In the genomic region with DNA sequence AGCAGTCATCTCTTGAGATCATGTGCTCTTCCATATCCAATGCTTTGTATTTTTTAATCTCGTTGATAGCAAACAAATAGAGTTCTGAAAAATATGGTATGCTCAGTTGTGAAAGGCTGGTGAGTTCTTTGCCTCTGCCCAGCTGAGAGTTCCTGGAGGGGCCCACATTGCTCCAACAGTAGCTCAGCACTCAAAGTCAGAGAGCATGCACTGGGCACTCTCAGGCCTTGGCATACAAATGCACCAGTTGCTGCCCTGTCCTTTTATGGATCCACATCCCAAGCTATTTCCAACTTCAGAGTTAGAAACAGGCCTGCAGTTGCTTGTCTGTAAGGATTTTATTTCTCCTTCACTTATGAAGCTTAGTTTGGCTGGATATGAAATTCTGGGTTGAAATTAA, we compare ENCODE assay signal across 37 cellular contexts.
"Had no signal": no experiment of that assay in that cellular context is flagged by ENCODE, and none has a peak within 500 bp of the region (broad histone marks: within the 10 kb centered on the region; RNA-seq: fewer than 3 reads in every experiment).

No MANE protein-coding gene starts in this region.

- H3K4me1 ChIP-seq: adrenal gland, ascending aorta, breast epithelium, esophagus squamous epithelium, gastroesophageal sphincter had no signal

- ATAC-seq: activated CD4-positive, alpha-beta T cell treated with anti-CD3 and anti-CD28 coated beads for 36 hours; activated CD8-positive, alpha-beta memory T cell treated with anti-CD3 and anti-CD28 coated beads, Interleukin-2, amount 10 ng/mL, durations not matched to agents 7 days and 5 days; activated CD8-positive, alpha-beta T cell treated with anti-CD3 and anti-CD28 coated beads, Interleukin-2, amount 10 ng/mL, durations not matched to agents 7 days and 5 days; activated naive CD8-positive, alpha-beta T cell treated with anti-CD3 and anti-CD28 coated beads, Interleukin-2, amount 50 U/mL, for 24 hours; effector memory CD8-positive, alpha-beta T cell; gastroesophageal sphincter; T-helper 17 cell had no signal

- H3K4me3 Mint-ChIP-seq: activated CD4-positive, alpha-beta memory T cell treated with anti-CD3 and anti-CD28 coated beads for 36 hours; activated CD4-positive, alpha-beta T cell treated with anti-CD3 and anti-CD28 coated beads for 36 hours; activated CD4-positive, alpha-beta T cell treated with anti-CD3 and anti-CD28 coated beads, Interleukin-2, amount 10 ng/mL, durations not matched to agents 24 days and 14 days; activated CD8-positive, alpha-beta memory T cell treated with anti-CD3 and anti-CD28 coated beads, Interleukin-2, amount 10 ng/mL, durations not matched to agents 7 days and 5 days; activated CD8-positive, alpha-beta T cell treated with anti-CD3 and anti-CD28 coated beads, Interleukin-2, amount 10 ng/mL, durations not matched to agents 7 days and 5 days; activated naive CD4-positive, alpha-beta T cell treated with anti-CD3 and anti-CD28 coated beads for 36 hours; activated naive CD4-positive, alpha-beta T cell treated with anti-CD3 and anti-CD28 coated beads, Interleukin-2, amount 50 U/mL, for 24 hours; activated naive CD8-positive, alpha-beta T cell treated with anti-CD3 and anti-CD28 coated beads for 36 hours; activated naive CD8-positive, alpha-beta T cell treated with anti-CD3 and anti-CD28 coated beads, Interleukin-2, amount 50 U/mL, for 24 hours; activated T-helper 1 cell treated with anti-CD3 and anti-CD28 coated beads, Interleukin-12 subunit alpha, Interleukin-12 subunit beta, Interleukin-2, Interleukin-4 antibody, amounts not matched to agents 30 ng/mL and 10 ng/mL and 1 ng/mL, durations not matched to agents 14 hours and 24 hours and 36 hours; brain; dendritic cell treated with granulocyte-macrophage colony-stimulating factor and Interleukin-4, amounts not matched to agents 40 ng/mL and 50 ng/mL, for 4 days; effector memory CD8-positive, alpha-beta T cell; T-helper 17 cell; T-helper 2 cell treated with Interferon-gamma antibody and Interleukin-4, amounts not matched to agents 5 μg/mL and 100 μg/mL, for 36 hours had no signal

- H3K9me3 Mint-ChIP-seq: activated T-helper 1 cell treated with anti-CD3 and anti-CD28 coated beads, Interleukin-12 subunit alpha, Interleukin-12 subunit beta, Interleukin-2, Interleukin-4 antibody, amounts not matched to agents 30 ng/mL and 10 ng/mL and 1 ng/mL, durations not matched to agents 14 hours and 24 hours and 36 hours; activated T-helper 2 cell treated with anti-CD3 and anti-CD28 coated beads, Interferon-gamma antibody, Interleukin-2, Interleukin-4, amounts not matched to agents 10 μg/mL and 5 μg/mL and 100 μg/mL, durations not matched to agents 14 hours and 24 hours and 36 hours; effector memory CD8-positive, alpha-beta T cell; T-helper 2 cell treated with Interferon-gamma antibody and Interleukin-4, amounts not matched to agents 5 μg/mL and 100 μg/mL, for 36 hours had no signal

- H3K27me3 ChIP-seq: adrenal gland, ascending aorta, breast epithelium, cardiac muscle cell, esophagus squamous epithelium, gastroesophageal sphincter had no signal

- H3K36me3 ChIP-seq: adrenal gland, ascending aorta, breast epithelium, cardiac muscle cell, esophagus squamous epithelium, gastroesophageal sphincter had no signal

- H3K27ac ChIP-seq: adrenal gland, ascending aorta, breast epithelium, cardiac muscle cell, coronary artery, esophagus squamous epithelium, gastroesophageal sphincter had no signal

- H3K4me3 ChIP-seq: adrenal gland, ascending aorta, breast epithelium, cardiac muscle cell, coronary artery, esophagus squamous epithelium, gastroesophageal sphincter had no signal

- H3K27me3 Mint-ChIP-seq: brain had no signal

- DNase-seq: activated CD4-positive, alpha-beta memory T cell treated with anti-CD3 and anti-CD28 coated beads for 36 hours; activated CD4-positive, alpha-beta T cell treated with anti-CD3 and anti-CD28 coated beads for 36 hours; activated CD4-positive, alpha-beta T cell treated with anti-CD3 and anti-CD28 coated beads, Interleukin-2, amount 10 ng/mL, durations not matched to agents 24 days and 14 days; activated CD4-positive, CD25-positive, alpha-beta regulatory T cell; activated CD4-positive, CD25-positive, alpha-beta regulatory T cell treated with anti-CD3 and anti-CD28 coated beads, Interleukin-2, amount 50 U/mL, for 72 hours; activated CD8-positive, alpha-beta memory T cell treated with anti-CD3 and anti-CD28 coated beads, Interleukin-2, amount 10 ng/mL, durations not matched to agents 7 days and 5 days; activated CD8-positive, alpha-beta memory T cell treated with anti-CD3 and anti-CD28 coated beads, Interleukin-2, amount 50 U/mL, for 4 hours; activated CD8-positive, alpha-beta T cell treated with anti-CD3 and anti-CD28 coated beads, Interleukin-2, amount 10 ng/mL, durations not matched to agents 7 days and 5 days; activated effector memory CD4-positive, alpha-beta T cell treated with anti-CD3 and anti-CD28 coated beads, Interleukin-2, amount 50 U/mL, for 16 hours; activated naive CD4-positive, alpha-beta T cell treated with anti-CD3 and anti-CD28 coated beads for 36 hours; activated naive CD8-positive, alpha-beta T cell treated with anti-CD3 and anti-CD28 coated beads for 36 hours; activated naive CD8-positive, alpha-beta T cell treated with anti-CD3 and anti-CD28 coated beads, Interleukin-2, amount 50 U/mL, for 24 hours; activated T-cell treated with anti-CD3 and anti-CD28 coated beads, Interleukin-2, amount 50 U/mL, for 1 hour; activated T-cell treated with anti-CD3 and anti-CD28 coated beads, Interleukin-2, amount 50 U/mL, for 48 hours; adrenal gland; amygdala; central memory CD4-positive, alpha-beta T cell; cerebellar nuclear complex; effector CD4-positive, alpha-beta T cell; effector memory CD8-positive, alpha-beta T cell; erythroblast; esophagus squamous epithelium; foreskin melanocyte; T-helper 1 cell; T-helper 17 cell; T1000 had no signal

- H3K4me1 Mint-ChIP-seq: activated CD4-positive, alpha-beta T cell treated with anti-CD3 and anti-CD28 coated beads for 36 hours; activated CD4-positive, alpha-beta T cell treated with anti-CD3 and anti-CD28 coated beads, Interleukin-2, amount 10 ng/mL, durations not matched to agents 24 days and 14 days; activated CD8-positive, alpha-beta memory T cell treated with anti-CD3 and anti-CD28 coated beads, Interleukin-2, amount 10 ng/mL, durations not matched to agents 7 days and 5 days; activated naive CD4-positive, alpha-beta T cell treated with anti-CD3 and anti-CD28 coated beads, Interleukin-2, amount 50 U/mL, for 24 hours; activated naive CD8-positive, alpha-beta T cell treated with anti-CD3 and anti-CD28 coated beads for 36 hours; activated naive CD8-positive, alpha-beta T cell treated with anti-CD3 and anti-CD28 coated beads, Interleukin-2, amount 50 U/mL, for 24 hours; T-helper 17 cell had no signal

- H3K36me3 Mint-ChIP-seq: activated CD4-positive, alpha-beta memory T cell treated with anti-CD3 and anti-CD28 coated beads for 36 hours; activated CD8-positive, alpha-beta memory T cell treated with anti-CD3 and anti-CD28 coated beads, Interleukin-2, amount 10 ng/mL, durations not matched to agents 7 days and 5 days; activated naive CD8-positive, alpha-beta T cell treated with anti-CD3 and anti-CD28 coated beads for 36 hours had no signal

- H3K27ac Mint-ChIP-seq: activated CD4-positive, alpha-beta memory T cell treated with anti-CD3 and anti-CD28 coated beads for 36 hours; activated CD4-positive, alpha-beta T cell treated with anti-CD3 and anti-CD28 coated beads for 36 hours; activated CD4-positive, alpha-beta T cell treated with anti-CD3 and anti-CD28 coated beads, Interleukin-2, amount 10 ng/mL, durations not matched to agents 24 days and 14 days; activated CD8-positive, alpha-beta memory T cell treated with anti-CD3 and anti-CD28 coated beads, Interleukin-2, amount 10 ng/mL, durations not matched to agents 7 days and 5 days; activated CD8-positive, alpha-beta T cell treated with anti-CD3 and anti-CD28 coated beads, Interleukin-2, amount 10 ng/mL, durations not matched to agents 7 days and 5 days; activated naive CD4-positive, alpha-beta T cell treated with anti-CD3 and anti-CD28 coated beads for 36 hours; activated naive CD4-positive, alpha-beta T cell treated with anti-CD3 and anti-CD28 coated beads, Interleukin-2, amount 50 U/mL, for 24 hours; activated naive CD8-positive, alpha-beta T cell treated with anti-CD3 and anti-CD28 coated beads for 36 hours; activated naive CD8-positive, alpha-beta T cell treated with anti-CD3 and anti-CD28 coated beads, Interleukin-2, amount 50 U/mL, for 24 hours; activated T-helper 1 cell treated with anti-CD3 and anti-CD28 coated beads, Interleukin-12 subunit alpha, Interleukin-12 subunit beta, Interleukin-2, Interleukin-4 antibody, amounts not matched to agents 30 ng/mL and 10 ng/mL and 1 ng/mL, durations not matched to agents 14 hours and 24 hours and 36 hours; activated T-helper 2 cell treated with anti-CD3 and anti-CD28 coated beads, Interferon-gamma antibody, Interleukin-2, Interleukin-4, amounts not matched to agents 10 μg/mL and 5 μg/mL and 100 μg/mL, durations not matched to agents 14 hours and 24 hours and 36 hours; brain; dendritic cell treated with granulocyte-macrophage colony-stimulating factor and Interleukin-4, amounts not matched to agents 40 ng/mL and 50 ng/mL, for 4 days; effector memory CD8-positive, alpha-beta T cell; T-helper 17 cell; T-helper 2 cell treated with Interferon-gamma antibody and Interleukin-4, amounts not matched to agents 5 μg/mL and 100 μg/mL, for 36 hours had no signal

- H3K9me3 ChIP-seq: adrenal gland, ascending aorta had no signal
